Comparison of ENCODE assay signal across 29 cellular contexts in the genomic region with DNA sequence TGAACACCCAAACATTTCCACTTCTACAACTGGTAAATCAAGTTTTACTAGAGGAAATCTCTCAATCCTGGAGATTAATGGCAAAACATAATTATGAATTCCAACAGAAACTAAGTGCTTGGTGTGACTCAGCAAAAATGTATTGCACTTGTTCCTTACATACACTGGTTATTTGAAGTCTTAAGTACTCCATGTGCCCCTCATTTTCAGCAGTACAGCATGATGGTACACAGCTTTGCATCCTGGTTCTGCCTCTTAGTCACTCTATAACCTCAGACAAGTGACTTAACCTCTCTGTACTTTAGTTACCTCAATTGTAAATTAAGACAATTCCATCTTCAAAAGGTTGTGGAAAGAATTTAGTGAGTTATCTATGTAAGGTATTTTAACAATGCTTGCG. TPM values are rescaled to one million over a fixed set of nuclear protein-coding genes. Genes with fewer than 3 reads are reported as not detected.
DNase-seq lines count a peak whose midpoint lies in the region; ATAC-seq, FAIRE-seq and TF ChIP-seq lines count a peak whose summit lies in the region.
"Had no signal": no experiment of that assay in that cellular context is flagged by ENCODE, and none has a peak within 500 bp of the region (broad histone marks: within the 10 kb centered on the region; RNA-seq: fewer than 3 reads in every experiment).

No MANE protein-coding gene starts in this region.

- DNase-seq in EH (ENCODE audit: low read depth) (peak; percentile 47), bronchial epithelial cell (ENCODE audit: low read depth) (peak; percentile 37), kidney tubule cell (ENCODE audit: low spot score) (peak; percentile 40), C1 segment of cervical spinal cord (lab: John Stamatoyannopoulos, UW) (no peak), lower leg skin (ENCODE audit: low spot score in 2 of 2) (no peak), LoVo (ENCODE audit: low spot score) (no peak)
- DNase-seq: activated CD4-positive, alpha-beta T cell treated with anti-CD3 and anti-CD28 coated beads for 48 hours; activated CD8-positive, alpha-beta memory T cell treated with anti-CD3 and anti-CD28 coated beads, Interleukin-2, amount 10 ng/mL, durations not matched to agents 7 days and 5 days; CD8-positive, alpha-beta memory T cell; cortex of kidney; DMS79; NCI-H1105 treated with DMSO at 0.1 percent for 48 hours; NCI-H2107; NCI-H526; nephron progenitor cell; posterior cingulate gyrus; SHP77 treated with DMSO at 0.1 percent for 48 hours; stimulated activated CD4-positive, alpha-beta T cell treated with anti-CD3 and anti-CD28 coated beads, Interleukin-2, amount 100 ng/mL, for 24 hours; stimulated activated naive CD4-positive, alpha-beta T cell had no signal

- TF ChIP-seq CTCF in bronchial epithelial cell (IDR thresholded peaks at IDR 0.05; ENCODE audit: insufficient read depth, low read length, severe bottlenecking) (no peak), lower leg skin (IDR thresholded peaks at IDR 0.05) (no peak)

- WGBS in lower leg skin, 2 donors: 94 to 100% methylated on average over 1 of the region's 1 CpG

- no peaks in the 10 kb centered on the region for H3K36me3 ChIP-seq in bronchial epithelial cell (ENCODE audit: control insufficient read depth, insufficient read depth, low read length)

- no peaks in the 10 kb centered on the region for H3K27me3 ChIP-seq in bronchial epithelial cell (ENCODE audit: control insufficient read depth, insufficient read depth, low read length)

- no peak for TF ChIP-seq RAD21 in Ishikawa (IDR thresholded peaks at IDR 0.05; ENCODE audit: low read depth)

- H3K4me3 ChIP-seq in bronchial epithelial cell (ENCODE audit: low read depth, low read length) (no peak overlapping the region), lower leg skin (ENCODE audit: low read depth, poor library complexity, severe bottlenecking) (no peak overlapping the region)
- H3K4me3 ChIP-seq: skin epidermis had no signal

- TF ChIP-seq POLR2A in lower leg skin (IDR thresholded peaks at IDR 0.05): no peak

- TF ChIP-seq EP300 in Ishikawa (IDR thresholded peaks at IDR 0.05; ENCODE audit: borderline replicate concordance): no peak

- no peak for ATAC-seq in GM21381 (IDR thresholded peaks at IDR 0.05; ENCODE audit: unreplicated experiment)
- ATAC-seq: activated CD8-positive, alpha-beta memory T cell treated with anti-CD3 and anti-CD28 coated beads, Interleukin-2, amount 10 ng/mL, durations not matched to agents 7 days and 5 days had no signal

- FAIRE-seq in bronchial epithelial cell (lab: Jason Lieb, UNC): no peak
- FAIRE-seq: endometrium, GM12892, GM19239, H1 had no signal

- intact Hi-C loops in lower leg skin (cut with DNase I; ENCODE audit: low total_unique reads): no loop called here

TF ChIP-seq in Ishikawa, 13 proteins besides CTCF, POLR2A, EP300 and RAD21:
- TF ChIP-seq CEBPB (IDR thresholded peaks at IDR 0.05): no peak
- TF ChIP-seq, protein P1, sequence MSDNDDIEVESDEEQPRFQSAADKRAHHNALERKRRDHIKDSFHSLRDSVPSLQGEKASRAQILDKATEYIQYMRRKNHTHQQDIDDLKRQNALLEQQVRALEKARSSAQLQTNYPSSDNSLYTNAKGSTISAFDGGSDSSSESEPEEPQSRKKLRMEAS (IDR thresholded peaks at IDR 0.05): 0 out of 2 replicates have a peak, but pooled peaks have one; percentile 34

RNA-seq across cellular contexts. Expression of a gene that starts 12.9 kb away (rescaled TPM):
- total RNA-seq in bronchial epithelial cell (not detected in 2 replicates), lower leg skin (1 to 10 TPM in 2 of 4 donors, under 1 TPM in 2; 0.13 to 1.5 (median 0.90) TPM)
- total RNA-seq: activated CD8-positive, alpha-beta memory T cell treated with anti-CD3 and anti-CD28 coated beads, Interleukin-2, amount 10 ng/mL, durations not matched to agents 7 days and 5 days; activated T-helper 1 cell treated with anti-CD3 and anti-CD28 coated beads, Interleukin-12 subunit alpha, Interleukin-12 subunit beta, Interleukin-2, Interleukin-4 antibody, amounts not matched to agents 30 ng/mL and 10 ng/mL and 1 ng/mL, durations not matched to agents 14 hours and 24 hours and 36 hours; CD8-positive, alpha-beta memory T cell; mononuclear cell; T-helper 1 cell treated with Interleukin-12 subunit alpha and Interleukin-12 subunit beta and Interleukin-4 antibody, amounts not matched to agents 30 ng/mL and 1 ng/mL, for 36 hours had no signal

Comparison
In these comparisons a context has a peak if more than half of its experiments do, and no peak if none do; other contexts are left out.
1. DNase-seq: peak in EH (single experiment), bronchial epithelial cell (single experiment) and kidney tubule cell (single experiment); none in C1 segment of cervical spinal cord (0 of 14), lower leg skin (0 of 2) and LoVo (single experiment).